In genomic region chr12:121888083-121888477, GRCh38 we compare ENCODE assay signal across 9 cellular contexts. TPM values are rescaled to one million over a fixed set of nuclear protein-coding genes. Genes with fewer than 3 reads are reported as not detected.
DNase-seq lines count a peak whose midpoint lies in the region; ATAC-seq, FAIRE-seq and TF ChIP-seq lines count a peak whose summit lies in the region.
"Had no signal": no experiment of that assay in that cellular context is flagged by ENCODE, and none has a peak within 500 bp of the region (broad histone marks: within the 10 kb centered on the region; RNA-seq: fewer than 3 reads in every experiment).

No MANE protein-coding gene starts in this region.

- H3K4me1 ChIP-seq in Peyer's patch, result peaks cover 0 to 36% (median 12%) of the 10 kb centered on the region in 4 donors
- peaks cover 9 to 20% (median 11%) of the 10 kb centered on the region in 3 donors for H3K4me1 ChIP-seq in pancreas

- H3K36me3 ChIP-seq in Peyer's patch, result no peaks in the 10 kb centered on the region
- no peaks in the 10 kb centered on the region for H3K36me3 ChIP-seq in pancreas

- H3K9me3 ChIP-seq in Peyer's patch (no peaks in the 10 kb centered on the region), pancreas (no peaks in the 10 kb centered on the region)

- TF ChIP-seq CTCF in Peyer's patch (IDR thresholded peaks at IDR 0.05), result no peak
- no peak for TF ChIP-seq CTCF in pancreas (IDR thresholded peaks at IDR 0.05)

- WGBS in pancreas, 2 donors, result 36 to 39% methylated on average over 6 of the region's 6 CpGs

- DNase-seq in COLO829 (ENCODE audit: low spot score) (peak; percentile 5), Peyer's patch (no peak), epithelial cell of prostate (ENCODE audit: low read depth, low spot score) (no peak), pancreas (no peak), 8988T (no peak), HuH-7.5 (ENCODE audit: low spot score) (no peak)

- TF ChIP-seq POLR2A in Peyer's patch (IDR thresholded peaks at IDR 0.05), result no peak

- ATAC-seq in pancreas (no peak), GM18502 (IDR thresholded peaks at IDR 0.05; ENCODE audit: poor library complexity, unreplicated experiment) (no peak), HG03108 (IDR thresholded peaks at IDR 0.05; ENCODE audit: unreplicated experiment) (no peak)

- intact Hi-C loops in pancreas (cut with DNase I), result loop anchor here in 1 of 3 donors (10.0 kb wide), 1 partner anchor 93 kb away; the partner anchor contains the start of gene RHOF

- H3K4me3 ChIP-seq in Peyer's patch, result peak overlapping the region; percentile 60 to 78 (median 67)
- H3K4me3 ChIP-seq in pancreas, result peak overlapping the region; percentile 38 to 92 (median 70)

- FAIRE-seq in pancreas (lab: Jason Lieb, UNC), result no peak

- no peaks in the 10 kb centered on the region for H3K27me3 ChIP-seq in Peyer's patch
- H3K27me3 ChIP-seq in pancreas, result no peaks in the 10 kb centered on the region

- peak overlapping the region; percentile 39 to 95 (median 91) for H3K27ac ChIP-seq in Peyer's patch
- peak overlapping the region; percentile 90 for H3K27ac ChIP-seq in epithelial cell of prostate
- H3K27ac ChIP-seq in pancreas, result peak overlapping the region in 2 of 4 donors; percentile 88 to 96

RNA-seq across cellular contexts. Expression of gene PSMD9, which starts 0.5 kb away (rescaled TPM):
- total RNA-seq in Peyer's patch (10 to 100 TPM; 33.1 to 47.7 (median 37.8) TPM), pancreas (10 to 100 TPM; 22.4 to 32.8 (median 25.6) TPM)
- polyA plus RNA-seq in pancreas, result 10 to 100 TPM; 20.5 to 39.4 TPM

RNA-seq across cellular contexts. Expression of gene HPD, which starts 29.4 kb away (rescaled TPM):
- not detected for total RNA-seq in Peyer's patch
- 1 to 10 TPM in 5 of 6 donors, under 1 TPM in 1; 0.71 to 3.0 (median 1.9) TPM for total RNA-seq in pancreas
- 1 to 10 TPM; 2.8 to 3.9 TPM for polyA plus RNA-seq in pancreas
- total RNA-seq: occipital lobe had no signal

RNA-seq across cellular contexts. Expression of gene CFAP251, which starts 30.3 kb away (rescaled TPM):
- 1 to 10 TPM in 1 of 4 donors, under 1 TPM in 2, not detected in 1; 0.67 to 1.1 (median 0.95) TPM for total RNA-seq in Peyer's patch
- total RNA-seq in pancreas, result 1 to 10 TPM; 1.7 to 4.6 (median 2.9) TPM
- 1 to 10 TPM; 5.8 to 5.9 TPM for polyA plus RNA-seq in pancreas
